8 cellular contexts compared by ENCODE assay signal in the genomic region with DNA sequence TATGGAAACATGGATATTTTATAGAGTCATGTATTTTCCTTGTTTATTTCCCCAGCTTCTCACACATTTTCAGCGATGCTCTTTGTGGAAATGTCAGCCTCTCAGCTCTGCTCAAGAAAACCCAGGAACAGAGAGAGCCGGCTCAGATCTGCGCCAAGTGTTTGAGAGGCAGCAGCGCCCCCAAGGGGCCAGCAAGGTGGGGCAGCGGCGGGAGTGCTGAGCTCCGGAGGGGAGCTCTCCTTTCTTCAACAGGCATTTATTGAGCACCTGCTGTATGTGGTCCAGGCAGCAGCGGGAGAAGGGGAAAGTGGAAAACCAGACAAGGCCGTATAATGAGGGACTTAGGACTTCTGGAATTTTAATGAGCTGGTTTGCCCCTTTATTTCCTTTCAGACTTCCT.
DNase-seq lines count a peak whose midpoint lies in the region; ATAC-seq and TF ChIP-seq lines count a peak whose summit lies in the region.

No MANE protein-coding gene starts in this region.

- H3K9me3 Mint-ChIP-seq in Caco-2 (ENCODE audit: unreplicated experiment) = no peaks in the 10 kb centered on the region

- no peaks in the 10 kb centered on the region for H3K27me3 ChIP-seq in Caco-2 (replicated peaks; ENCODE audit: control insufficient read depth, insufficient read depth, low read length)
- H3K27me3 ChIP-seq in OCI-LY3 (ENCODE audit: low read depth, low read length) = no peaks in the 10 kb centered on the region

- no peak overlapping the region for H3K27ac ChIP-seq in OCI-LY3 (ENCODE audit: low read length)

- peaks cover 2% of the 10 kb centered on the region for H3K27me3 Mint-ChIP-seq in Caco-2 (ENCODE audit: insufficient read depth, unreplicated experiment)

- DNase-seq in Caco-2 (peak in 1 of 2 experiments; percentile 50), pons (ENCODE audit: low spot score) (peak; percentile 25), DMS153 treated with DMSO at 0.1 percent for 48 hours (lab: John Stamatoyannopoulos, UW; ENCODE audit: unreplicated experiment) (no peak)
- peak; percentile 30 for DNase-seq in activated naive CD4-positive, alpha-beta T cell treated with anti-CD3 and anti-CD28 coated beads, Interleukin-2, amount 50 U/mL, for 16 hours

- POLR2A ChIA-PET in Caco-2 (lab: Charles Lee) = no interaction called here

- no peaks in the 10 kb centered on the region for H3K79me2 ChIP-seq in OCI-LY3 (ENCODE audit: low read length)

- ATAC-seq in HG03097 (IDR thresholded peaks at IDR 0.05; ENCODE audit: low FRiP score, unreplicated experiment) = no peak
- ATAC-seq in HG02885 (IDR thresholded peaks at IDR 0.05; ENCODE audit: poor library complexity, unreplicated experiment) = no peak
- ATAC-seq in GM21423 (IDR thresholded peaks at IDR 0.05; ENCODE audit: unreplicated experiment) = no peak

- no TSS peak for BruUV-seq in Caco-2 (replicated peaks; lab: Mats Ljungman, UMichigan)

- no peaks in the 10 kb centered on the region for H3K4me1 ChIP-seq in Caco-2
- H3K4me1 ChIP-seq in OCI-LY3 (ENCODE audit: low read length) = no peaks in the 10 kb centered on the region

- H3K4me3 Mint-ChIP-seq in Caco-2 (ENCODE audit: unreplicated experiment) = no peak overlapping the region

- H3K36me3 ChIP-seq in Caco-2 (ENCODE audit: control insufficient read depth, insufficient read depth, low read length) (no peaks in the 10 kb centered on the region), OCI-LY3 (replicated peaks; ENCODE audit: low read depth, low read length) (no peaks in the 10 kb centered on the region)

- peak; percentile 34 to 51 for TF ChIP-seq CTCF in Caco-2 (IDR thresholded peaks at IDR 0.05; ENCODE audit: insufficient read depth in 1 of 2, low read depth in 1 of 2, low read length in 1 of 2, severe bottlenecking in 1 of 2, unreplicated experiment in 1 of 2)
- peak; percentile 57 for TF ChIP-seq CTCF in OCI-LY3 (IDR thresholded peaks at IDR 0.05; ENCODE audit: low read depth, low read length)

- no peak overlapping the region for H3K4me2 ChIP-seq in OCI-LY3 (ENCODE audit: low read length)

- CTCF ChIA-PET in Caco-2 (lab: Charles Lee) = interaction anchor here (0.6 to 1.5 kb wide), 5 partner anchors 40 to 1369 kb away, joined by 3 to 7 read pairs (median 3); no protein-coding TSS in a partner anchor

- no peak overlapping the region for H3K27ac Mint-ChIP-seq in Caco-2 (ENCODE audit: unreplicated experiment)

- H3K9me3 ChIP-seq in Caco-2 (no peaks in the 10 kb centered on the region), OCI-LY3 (ENCODE audit: insufficient read depth, low read length) (no peaks in the 10 kb centered on the region)

- no peaks in the 10 kb centered on the region for H4K20me1 ChIP-seq in OCI-LY3 (ENCODE audit: insufficient read depth, low read length)

- no peak overlapping the region for H2AFZ ChIP-seq in OCI-LY3 (ENCODE audit: low read depth, low read length)

- no peaks in the 10 kb centered on the region for H3K36me3 Mint-ChIP-seq in Caco-2 (ENCODE audit: insufficient read depth, unreplicated experiment)

- H3K4me3 ChIP-seq in Caco-2 (ENCODE audit: low read depth, low read length) (no peak overlapping the region), OCI-LY3 (ENCODE audit: low read length) (no peak overlapping the region)

- intact Hi-C loops in Caco-2 (cut with micrococcal nuclease; ENCODE audit: unreplicated experiment) = no loop called here

- no peak overlapping the region for H3K9ac ChIP-seq in OCI-LY3 (ENCODE audit: low read length)

- H3K4me1 Mint-ChIP-seq in Caco-2 (ENCODE audit: low read depth, unreplicated experiment) = no peaks in the 10 kb centered on the region
